ENCODE assay signal across 11 cellular contexts in the genomic region with DNA sequence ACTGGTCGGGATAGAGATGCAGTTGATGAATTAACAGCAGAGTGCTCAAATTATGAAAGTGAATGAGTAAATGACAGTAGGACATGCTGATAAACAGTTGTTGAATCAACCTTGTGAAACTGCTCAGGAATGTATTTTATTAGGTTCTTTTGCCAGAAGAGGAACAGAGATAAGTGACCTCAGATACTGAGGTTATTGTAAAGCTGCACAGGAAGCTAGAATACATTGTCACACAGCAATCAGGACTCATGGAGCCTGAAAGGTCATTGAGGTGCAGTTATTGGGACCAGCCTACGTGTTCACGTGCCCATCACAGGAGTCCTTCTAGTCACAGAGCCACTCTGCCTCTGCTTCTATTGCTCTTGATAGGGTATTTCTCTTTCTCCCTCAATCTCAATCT. TPM values are rescaled to one million over a fixed set of nuclear protein-coding genes. Genes with fewer than 3 reads are reported as not detected.
DNase-seq lines count a peak whose midpoint lies in the region; ATAC-seq, FAIRE-seq and TF ChIP-seq lines count a peak whose summit lies in the region.
"Had no signal": no experiment of that assay in that cellular context is flagged by ENCODE, and none has a peak within 500 bp of the region (broad histone marks: within the 10 kb centered on the region; RNA-seq: fewer than 3 reads in every experiment).

No MANE protein-coding gene starts in this region.

- H4K20me1 ChIP-seq in HepG2 (ENCODE audit: insufficient read depth, low read length) (no peaks in the 10 kb centered on the region), OCI-LY3 (ENCODE audit: insufficient read depth, low read length) (no peaks in the 10 kb centered on the region)

- no peak for DNase-seq in HepG2 (ENCODE audit: low spot score)
- DNase-seq in NCI-H2081 treated with DMSO at 0.1 percent for 48 hours (lab: John Stamatoyannopoulos, UW) = no peak
- DNase-seq in tibial artery = no peak
- no peak for DNase-seq in nephron progenitor cell
- DNase-seq: 8988T; activated CD4-positive, alpha-beta T cell treated with anti-CD3 and anti-CD28 coated beads for 48 hours; foreskin melanocyte had no signal

- CTCF ChIA-PET in HepG2 (lab: Yijun Ruan, JAX; ENCODE audit: low intra/inter-chr PET ratio, low total read pairs) = no interaction called here

- H3K4me1 ChIP-seq in liver (ENCODE audit: control insufficient read depth in 4 of 4, insufficient read depth in 4 of 4, low read length in 3 of 4) = no peaks in the 10 kb centered on the region
- peaks cover 15% of the 10 kb centered on the region for H3K4me1 ChIP-seq in HepG2 (ENCODE audit: insufficient read depth, low read length)
- peaks cover 14% of the 10 kb centered on the region for H3K4me1 ChIP-seq in OCI-LY3 (ENCODE audit: low read length)
- H3K4me1 ChIP-seq in tibial artery = peaks cover 0 to 14% (median 6%) of the 10 kb centered on the region in 4 donors

- no peak for FAIRE-seq in HepG2 (lab: Jason Lieb, UNC)

- no peak for TF ChIP-seq RAD21 in liver (IDR thresholded peaks at IDR 0.05)
- no peak for TF ChIP-seq RAD21 in HepG2 (CRISPR knock-in tag; IDR thresholded peaks at IDR 0.05)

- no peaks in the 10 kb centered on the region for H3K36me3 Mint-ChIP-seq in nephron progenitor cell (ENCODE audit: low read depth)

- POLR2A ChIA-PET in HepG2 (lab: Yijun Ruan, JAX) = no interaction called here

- H3K36me3 ChIP-seq in liver (ENCODE audit: control insufficient read depth in 4 of 4, insufficient read depth in 3 of 4, low read depth in 1 of 4, low read length in 3 of 4) (no peaks in the 10 kb centered on the region), HepG2 (replicated peaks in 1 of 2; ENCODE audit: control insufficient read depth in 1 of 2, insufficient read depth in 2 of 2, low read length in 2 of 2) (no peaks in the 10 kb centered on the region), OCI-LY3 (replicated peaks; ENCODE audit: low read depth, low read length) (no peaks in the 10 kb centered on the region), tibial artery (no peaks in the 10 kb centered on the region)

- TF ChIP-seq EP300 in HepG2 (IDR thresholded peaks at IDR 0.05; ENCODE audit: low read depth in 2 of 2, low read length in 2 of 2) (no peak), HepG2 (CRISPR knock-in tag; IDR thresholded peaks at IDR 0.05; ENCODE audit: borderline replicate concordance) (no peak)

- peaks cover 19% of the 10 kb centered on the region for H3K9me3 Mint-ChIP-seq in nephron progenitor cell

- H3K27me3 ChIP-seq in liver (ENCODE audit: control insufficient read depth in 4 of 4, insufficient read depth in 4 of 4, low read length in 3 of 4) (no peaks in the 10 kb centered on the region), HepG2 (ENCODE audit: control insufficient read depth in 1 of 2, insufficient read depth in 2 of 2, low read length in 2 of 2) (no peaks in the 10 kb centered on the region), OCI-LY3 (ENCODE audit: low read depth, low read length) (peaks cover 6% of the 10 kb centered on the region; the same call in 1 of the 2 replicates), tibial artery (no peaks in the 10 kb centered on the region)

- in situ Hi-C loops in HepG2 (cut with HindIII; ENCODE audit: extremely low pct_ligation_motif_present, low pct_unique_long_range_greater_than_20kb) = loop anchor here (25.0 kb wide), 1 partner anchor 620 kb away; no protein-coding TSS in a partner anchor

- no peak overlapping the region for H2AFZ ChIP-seq in HepG2 (ENCODE audit: low read length)
- H2AFZ ChIP-seq in OCI-LY3 (ENCODE audit: low read depth, low read length) = no peak overlapping the region

- no peak overlapping the region for H3K4me3 Mint-ChIP-seq in nephron progenitor cell

- H3K9ac ChIP-seq in liver (ENCODE audit: low read depth in 1 of 2, low read length in 2 of 2) = no peak overlapping the region
- no peak overlapping the region for H3K9ac ChIP-seq in HepG2 (ENCODE audit: insufficient read depth, low read depth, low read length)
- no peak overlapping the region for H3K9ac ChIP-seq in OCI-LY3 (ENCODE audit: low read length)

- H3K79me2 ChIP-seq in HepG2 (ENCODE audit: insufficient read depth, low read length) (no peaks in the 10 kb centered on the region), OCI-LY3 (ENCODE audit: low read length) (no peaks in the 10 kb centered on the region)

- H3K27ac Mint-ChIP-seq in nephron progenitor cell = no peak overlapping the region

- H3K9me3 ChIP-seq in liver (ENCODE audit: control insufficient read depth in 4 of 4, low read length in 3 of 4) (no peaks in the 10 kb centered on the region), HepG2 (ENCODE audit: low read length) (no peaks in the 10 kb centered on the region), OCI-LY3 (ENCODE audit: insufficient read depth, low read length) (no peaks in the 10 kb centered on the region), tibial artery (no peaks in the 10 kb centered on the region)

- H3K4me2 ChIP-seq in HepG2 (ENCODE audit: low read depth, low read length) = no peak overlapping the region
- H3K4me2 ChIP-seq in OCI-LY3 (ENCODE audit: low read length) = peak overlapping the region; percentile 17

- H3K4me1 Mint-ChIP-seq in nephron progenitor cell = no peaks in the 10 kb centered on the region

- no TSS peak for BruUV-seq in HepG2 (replicated peaks; lab: Mats Ljungman, UMichigan)

- intact Hi-C loops in HepG2 (cut with micrococcal nuclease; ENCODE audit: unreplicated experiment) = no loop called here
- intact Hi-C loops in tibial artery (cut with DNase I; ENCODE audit: low total_unique reads) = loop anchor here (5.0 kb wide), 1 partner anchor 75 kb away; no protein-coding TSS in a partner anchor

- TF ChIP-seq CTCF in liver (IDR thresholded peaks at IDR 0.05; ENCODE audit: low read depth, low read length, missing input control) = no peak
- TF ChIP-seq CTCF in HepG2 (CRISPR knock-in tag; IDR thresholded peaks at IDR 0.05) = no peak
- no peak for TF ChIP-seq CTCF in OCI-LY3 (IDR thresholded peaks at IDR 0.05; ENCODE audit: low read depth, low read length)
- TF ChIP-seq CTCF in tibial artery (IDR thresholded peaks at IDR 0.05) = no peak
- TF ChIP-seq CTCF in nephron progenitor cell (IDR thresholded peaks at IDR 0.05) = no peak

- no peaks in the 10 kb centered on the region for H3K27me3 Mint-ChIP-seq in nephron progenitor cell (ENCODE audit: low read depth, poor library complexity)

- ATAC-seq in HepG2 (no peak), HG03060 (IDR thresholded peaks at IDR 0.05; ENCODE audit: low read depth, unreplicated experiment) (peak; percentile 72), esophagus mucosa (no peak)

- TF ChIP-seq POLR2A in HepG2 (IDR thresholded peaks at IDR 0.05; ENCODE audit: insufficient read depth in 1 of 2, low read depth in 2 of 2, low read length in 2 of 2) = no peak

- no peak overlapping the region for H3K27ac ChIP-seq in liver (ENCODE audit: low read depth in 1 of 2, low read length in 2 of 2)
- no peak overlapping the region for H3K27ac ChIP-seq in HepG2 (ENCODE audit: extremely low read length, insufficient read depth, low read length)
- no peak overlapping the region for H3K27ac ChIP-seq in OCI-LY3 (ENCODE audit: low read length)
- H3K27ac ChIP-seq in tibial artery = no peak overlapping the region

- H3K4me3 ChIP-seq in liver (ENCODE audit: low read depth in 1 of 3, low read length in 3 of 3) = no peak overlapping the region
- no peak overlapping the region for H3K4me3 ChIP-seq in HepG2 (replicated peaks in 1 of 3; ENCODE audit: insufficient read depth in 1 of 3, low read depth in 2 of 3, low read length in 3 of 3)
- no peak overlapping the region for H3K4me3 ChIP-seq in OCI-LY3 (ENCODE audit: low read length)
- no peak overlapping the region for H3K4me3 ChIP-seq in tibial artery

- WGBS in liver = 87% methylated on average over 3 of the region's 3 CpGs
- 45% methylated on average over 3 of the region's 3 CpGs for WGBS in HepG2 (ENCODE audit: low lambda C conversion rate)

TF ChIP-seq in liver, 16 proteins besides CTCF, POLR2A, EP300 and RAD21 (continues in another document):
- TF ChIP-seq MAX (IDR thresholded peaks at IDR 0.05) (no peak), SP1 (IDR thresholded peaks at IDR 0.05) (no peak), NR2F2 (IDR thresholded peaks at IDR 0.05) (peak; percentile 84), TAF1 (conservative IDR thresholded peaks at IDR 0.05) (no peak)

TF ChIP-seq in HepG2, 621 proteins besides CTCF, POLR2A, EP300 and RAD21 (continues in another document):
- TF ChIP-seq ZNF367 (CRISPR knock-in tag; IDR thresholded peaks at IDR 0.05; ENCODE audit: borderline replicate concordance) (no peak), ZNF550 (CRISPR knock-in tag; IDR thresholded peaks at IDR 0.05; ENCODE audit: borderline replicate concordance) (no peak), RFXANK (CRISPR knock-in tag; IDR thresholded peaks at IDR 0.05) (no peak), NR2F1 (CRISPR knock-in tag; IDR thresholded peaks at IDR 0.05) (no peak), RBM22 (optimal IDR thresholded peaks at IDR 0.05; ENCODE audit: low read length) (no peak), CC2D1A (CRISPR knock-in tag; IDR thresholded peaks at IDR 0.05) (no peak), ZNF383 (CRISPR knock-in tag; IDR thresholded peaks at IDR 0.05; ENCODE audit: borderline replicate concordance) (no peak), ZSCAN22 (CRISPR knock-in tag; IDR thresholded peaks at IDR 0.05) (no peak)

RNA-seq across cellular contexts. Expression of gene MED4, which starts 47.5 kb away (rescaled TPM):
- total RNA-seq in liver (10 to 100 TPM; 18.2 to 22.8 TPM), HepG2 (2016; rRNA removed; fragmentation: Illumina TruSeq; extraction: Trizol) (57.8 and 82.8 TPM in 2 replicates), esophagus mucosa (34.2 TPM)
- polyA plus RNA-seq in liver (10 to 100 TPM; 22.3 to 32.4 TPM), HepG2 (2011; rRNA removed) (33.6 and 49.4 TPM in 2 replicates)
- total RNA-seq in HepG2 (2016; cell fraction: cytosol; rRNA removed; fragmentation: Illumina TruSeq; extraction: Trizol; ENCODE audit: low read depth) = 50.9 and 51.4 TPM in 2 replicates
- total RNA-seq in HepG2 (2016; cell fraction: insoluble cytoplasmic fraction; rRNA removed; fragmentation: Illumina TruSeq; extraction: Trizol) = 62.2 and 83.7 TPM in 2 replicates
- 49.1 and 57.7 TPM in 2 replicates for total RNA-seq in HepG2 (2016; cell fraction: membrane; rRNA removed; fragmentation: Illumina TruSeq; extraction: Trizol)
- 28.0 and 33.7 TPM in 2 replicates for total RNA-seq in HepG2 (2016; cell fraction: nucleus; rRNA removed; fragmentation: Illumina TruSeq; extraction: Trizol)
- polyA plus RNA-seq in HepG2 (2011; cell fraction: cytosol; rRNA removed) = 21.6 and 27.6 TPM in 2 replicates
- polyA plus RNA-seq in HepG2 (2011; cell fraction: nucleus; rRNA removed) = 8.4 and 10.6 TPM in 2 replicates
- polyA plus RNA-seq in HepG2 (2012) = 30.8 and 45.7 TPM in 2 replicates
- polyA plus RNA-seq in HepG2 (2016; cell fraction: cytosol; fragmentation: Illumina TruSeq; extraction: Trizol; ENCODE audit: low read depth) = 27.1 and 27.6 TPM in 2 replicates
- polyA plus RNA-seq in HepG2 (2016; cell fraction: insoluble cytoplasmic fraction; fragmentation: Illumina TruSeq; extraction: Trizol; ENCODE audit: low read depth) = 122 and 132 TPM in 2 replicates
- 34.6 and 41.1 TPM in 2 replicates for polyA plus RNA-seq in HepG2 (2016; cell fraction: membrane; fragmentation: Illumina TruSeq; extraction: Trizol; ENCODE audit: low read depth)
- polyA plus RNA-seq in HepG2 (2016; cell fraction: nucleus; fragmentation: Illumina TruSeq; extraction: Trizol; ENCODE audit: insufficient read depth, low read depth) = 59.2 and 62.6 TPM in 2 replicates
- polyA minus RNA-seq in HepG2 (2011; rRNA and poly(A)+ RNA removed; ENCODE audit: low replicate concordance) = 17.9 and 19.3 TPM in 2 replicates
- polyA minus RNA-seq in HepG2 (2011; cell fraction: cytosol; rRNA and poly(A)+ RNA removed) = 12.6 and 15.2 TPM in 2 replicates
- polyA minus RNA-seq in HepG2 (2011; cell fraction: nucleus; rRNA and poly(A)+ RNA removed) = 21.5 and 24.7 TPM in 2 replicates
